Comparison of ENCODE assay signal across 9 cellular contexts in genomic region chr15:52566889-52567288, GRCh38. TPM values are rescaled to one million over a fixed set of nuclear protein-coding genes. Genes with fewer than 3 reads are reported as not detected.
DNase-seq lines count a peak whose midpoint lies in the region; ATAC-seq and TF ChIP-seq lines count a peak whose summit lies in the region.
"Had no signal": no experiment of that assay in that cellular context is flagged by ENCODE, and none has a peak within 500 bp of the region (broad histone marks: within the 10 kb centered on the region; RNA-seq: fewer than 3 reads in every experiment).

No MANE protein-coding gene starts in this region.

- no peaks in the 10 kb centered on the region for H3F3A ChIP-seq in GM23338 (replicated peaks; ENCODE audit: low read depth)

- no peak for TF ChIP-seq POLR2A in esophagus squamous epithelium (IDR thresholded peaks at IDR 0.05)

- peaks cover 67% of the 10 kb centered on the region for H3K79me2 ChIP-seq in GM23338 (replicated peaks; ENCODE audit: insufficient read depth)

- no peaks in the 10 kb centered on the region for H3K27me3 ChIP-seq in GM23338 (ENCODE audit: insufficient read depth)
- H3K27me3 ChIP-seq in RWPE2 (ENCODE audit: insufficient read depth, poor library complexity, severe bottlenecking), result no peaks in the 10 kb centered on the region
- H3K27me3 ChIP-seq in esophagus squamous epithelium, result no peaks in the 10 kb centered on the region
- H3K27me3 ChIP-seq in rectal smooth muscle tissue (ENCODE audit: control insufficient read depth, insufficient read depth, low read length), result no peaks in the 10 kb centered on the region

- H3K4me3 ChIP-seq in GM23338 (peak overlapping the region; percentile 95), RWPE2 (ENCODE audit: severe bottlenecking) (peak overlapping the region; percentile 80), esophagus squamous epithelium (peak overlapping the region; percentile 62 to 88 (median 83)), rectal smooth muscle tissue (ENCODE audit: low read length) (peak overlapping the region; percentile 86)
- H3K4me3 ChIP-seq: lung had no signal

- H3K9me2 ChIP-seq in GM23338 (ENCODE audit: insufficient read depth), result no peaks in the 10 kb centered on the region

- no peak overlapping the region for H3K9ac ChIP-seq in rectal smooth muscle tissue (ENCODE audit: low read length)

- H3K27me3 Mint-ChIP-seq in GM23338 (ENCODE audit: insufficient read depth, low read depth, poor library complexity), result peaks cover 7% of the 10 kb centered on the region

- ATAC-seq in GM23338, result no peak
- no peak for ATAC-seq in RWPE2 (ENCODE audit: low read depth)
- ATAC-seq in HG03175 (IDR thresholded peaks at IDR 0.05; ENCODE audit: unreplicated experiment), result no peak

- WGBS in esophagus squamous epithelium, 2 donors, result 43 to 55% methylated on average over 4 of the region's 4 CpGs

- no peak overlapping the region for H3K27ac Mint-ChIP-seq in GM23338

- peaks cover 3% of the 10 kb centered on the region; the same call in 2 of the 3 replicates for H3K36me3 Mint-ChIP-seq in GM23338 (ENCODE audit: low read depth)

- intact Hi-C loops in esophagus squamous epithelium (cut with DNase I), result no loop called here

- H3K9me3 Mint-ChIP-seq in GM23338, result no peaks in the 10 kb centered on the region; the same call in 2 of the 3 replicates

- no peak for TF ChIP-seq CTCF in GM23338 (conservative IDR thresholded peaks at IDR 0.05; ENCODE audit: low read depth in 2 of 2)
- TF ChIP-seq CTCF in RWPE2 (IDR thresholded peaks at IDR 0.05; ENCODE audit: poor library complexity, severe bottlenecking), result no peak
- TF ChIP-seq CTCF in esophagus squamous epithelium (IDR thresholded peaks at IDR 0.05), result no peak

- DNase-seq in GM23338 (ENCODE audit: low spot score) (no peak), RWPE2 (ENCODE audit: low spot score) (no peak), esophagus squamous epithelium (lab: John Stamatoyannopoulos, UW) (no peak), superior temporal gyrus (ENCODE audit: extremely low spot score) (no peak), D341Med (ENCODE audit: low spot score) (no peak)
- DNase-seq in activated effector memory CD4-positive, alpha-beta T cell treated with anti-CD3 and anti-CD28 coated beads, Interleukin-2, amount 50 U/mL, for 16 hours, result no peak

- H3K36me3 ChIP-seq in GM23338 (ENCODE audit: insufficient read depth) (no peaks in the 10 kb centered on the region), RWPE2 (ENCODE audit: low read depth) (peaks cover 43% of the 10 kb centered on the region), esophagus squamous epithelium (no peaks in the 10 kb centered on the region), rectal smooth muscle tissue (ENCODE audit: control insufficient read depth, insufficient read depth, low read length) (no peaks in the 10 kb centered on the region)

- H3K27ac ChIP-seq in GM23338 (ENCODE audit: low read depth) (peak overlapping the region; percentile 2; the same call in 1 of the 2 replicates), RWPE2 (ENCODE audit: poor library complexity, severe bottlenecking) (no peak overlapping the region), esophagus squamous epithelium (peak overlapping the region in 3 of 4 donors; percentile 91 to 98 (median 97)), rectal smooth muscle tissue (ENCODE audit: low read depth, low read length) (no peak overlapping the region)

- peak overlapping the region; percentile 93 for H3K4me3 Mint-ChIP-seq in GM23338

- H4K20me1 ChIP-seq in GM23338 (replicated peaks; ENCODE audit: insufficient read depth), result peaks cover 46% of the 10 kb centered on the region

- H3K4me2 ChIP-seq in GM23338, result peak overlapping the region; percentile 90

- H3K4me1 ChIP-seq in GM23338 (ENCODE audit: insufficient read depth), result peaks cover 18% of the 10 kb centered on the region; the same call in 1 of the 2 replicates
- peaks cover 33% of the 10 kb centered on the region for H3K4me1 ChIP-seq in RWPE2 (ENCODE audit: insufficient read depth, poor library complexity, severe bottlenecking)
- H3K4me1 ChIP-seq in esophagus squamous epithelium, result peaks cover 5 to 58% (median 33%) of the 10 kb centered on the region in 3 donors
- H3K4me1 ChIP-seq in rectal smooth muscle tissue (ENCODE audit: control insufficient read depth, insufficient read depth, low read length), result peaks cover 25% of the 10 kb centered on the region

- peaks cover 26% of the 10 kb centered on the region; the same call in 2 of the 3 replicates for H3K4me1 Mint-ChIP-seq in GM23338

- no peak overlapping the region for H2AFZ ChIP-seq in GM23338

- H3K9me3 ChIP-seq in RWPE2 (ENCODE audit: severe bottlenecking) (no peaks in the 10 kb centered on the region), esophagus squamous epithelium (no peaks in the 10 kb centered on the region)

TF ChIP-seq in GM23338, 12 proteins besides CTCF, POLR2A, EP300 and RAD21 (continues in another document):
- TF ChIP-seq ZNF331 (CRISPR knock-in tag; IDR thresholded peaks at IDR 0.05; ENCODE audit: low read depth) (no peak), POLR2AphosphoS5 (IDR thresholded peaks at IDR 0.05; ENCODE audit: low read depth) (no peak), ZNF114 (CRISPR knock-in tag; IDR thresholded peaks at IDR 0.05) (no peak), EZH2 (IDR thresholded peaks at IDR 0.05; ENCODE audit: low read depth, unreplicated experiment) (no peak), NANOG (IDR thresholded peaks at IDR 0.05; ENCODE audit: borderline replicate concordance) (no peak)
- TF ChIP-seq, protein P1, sequence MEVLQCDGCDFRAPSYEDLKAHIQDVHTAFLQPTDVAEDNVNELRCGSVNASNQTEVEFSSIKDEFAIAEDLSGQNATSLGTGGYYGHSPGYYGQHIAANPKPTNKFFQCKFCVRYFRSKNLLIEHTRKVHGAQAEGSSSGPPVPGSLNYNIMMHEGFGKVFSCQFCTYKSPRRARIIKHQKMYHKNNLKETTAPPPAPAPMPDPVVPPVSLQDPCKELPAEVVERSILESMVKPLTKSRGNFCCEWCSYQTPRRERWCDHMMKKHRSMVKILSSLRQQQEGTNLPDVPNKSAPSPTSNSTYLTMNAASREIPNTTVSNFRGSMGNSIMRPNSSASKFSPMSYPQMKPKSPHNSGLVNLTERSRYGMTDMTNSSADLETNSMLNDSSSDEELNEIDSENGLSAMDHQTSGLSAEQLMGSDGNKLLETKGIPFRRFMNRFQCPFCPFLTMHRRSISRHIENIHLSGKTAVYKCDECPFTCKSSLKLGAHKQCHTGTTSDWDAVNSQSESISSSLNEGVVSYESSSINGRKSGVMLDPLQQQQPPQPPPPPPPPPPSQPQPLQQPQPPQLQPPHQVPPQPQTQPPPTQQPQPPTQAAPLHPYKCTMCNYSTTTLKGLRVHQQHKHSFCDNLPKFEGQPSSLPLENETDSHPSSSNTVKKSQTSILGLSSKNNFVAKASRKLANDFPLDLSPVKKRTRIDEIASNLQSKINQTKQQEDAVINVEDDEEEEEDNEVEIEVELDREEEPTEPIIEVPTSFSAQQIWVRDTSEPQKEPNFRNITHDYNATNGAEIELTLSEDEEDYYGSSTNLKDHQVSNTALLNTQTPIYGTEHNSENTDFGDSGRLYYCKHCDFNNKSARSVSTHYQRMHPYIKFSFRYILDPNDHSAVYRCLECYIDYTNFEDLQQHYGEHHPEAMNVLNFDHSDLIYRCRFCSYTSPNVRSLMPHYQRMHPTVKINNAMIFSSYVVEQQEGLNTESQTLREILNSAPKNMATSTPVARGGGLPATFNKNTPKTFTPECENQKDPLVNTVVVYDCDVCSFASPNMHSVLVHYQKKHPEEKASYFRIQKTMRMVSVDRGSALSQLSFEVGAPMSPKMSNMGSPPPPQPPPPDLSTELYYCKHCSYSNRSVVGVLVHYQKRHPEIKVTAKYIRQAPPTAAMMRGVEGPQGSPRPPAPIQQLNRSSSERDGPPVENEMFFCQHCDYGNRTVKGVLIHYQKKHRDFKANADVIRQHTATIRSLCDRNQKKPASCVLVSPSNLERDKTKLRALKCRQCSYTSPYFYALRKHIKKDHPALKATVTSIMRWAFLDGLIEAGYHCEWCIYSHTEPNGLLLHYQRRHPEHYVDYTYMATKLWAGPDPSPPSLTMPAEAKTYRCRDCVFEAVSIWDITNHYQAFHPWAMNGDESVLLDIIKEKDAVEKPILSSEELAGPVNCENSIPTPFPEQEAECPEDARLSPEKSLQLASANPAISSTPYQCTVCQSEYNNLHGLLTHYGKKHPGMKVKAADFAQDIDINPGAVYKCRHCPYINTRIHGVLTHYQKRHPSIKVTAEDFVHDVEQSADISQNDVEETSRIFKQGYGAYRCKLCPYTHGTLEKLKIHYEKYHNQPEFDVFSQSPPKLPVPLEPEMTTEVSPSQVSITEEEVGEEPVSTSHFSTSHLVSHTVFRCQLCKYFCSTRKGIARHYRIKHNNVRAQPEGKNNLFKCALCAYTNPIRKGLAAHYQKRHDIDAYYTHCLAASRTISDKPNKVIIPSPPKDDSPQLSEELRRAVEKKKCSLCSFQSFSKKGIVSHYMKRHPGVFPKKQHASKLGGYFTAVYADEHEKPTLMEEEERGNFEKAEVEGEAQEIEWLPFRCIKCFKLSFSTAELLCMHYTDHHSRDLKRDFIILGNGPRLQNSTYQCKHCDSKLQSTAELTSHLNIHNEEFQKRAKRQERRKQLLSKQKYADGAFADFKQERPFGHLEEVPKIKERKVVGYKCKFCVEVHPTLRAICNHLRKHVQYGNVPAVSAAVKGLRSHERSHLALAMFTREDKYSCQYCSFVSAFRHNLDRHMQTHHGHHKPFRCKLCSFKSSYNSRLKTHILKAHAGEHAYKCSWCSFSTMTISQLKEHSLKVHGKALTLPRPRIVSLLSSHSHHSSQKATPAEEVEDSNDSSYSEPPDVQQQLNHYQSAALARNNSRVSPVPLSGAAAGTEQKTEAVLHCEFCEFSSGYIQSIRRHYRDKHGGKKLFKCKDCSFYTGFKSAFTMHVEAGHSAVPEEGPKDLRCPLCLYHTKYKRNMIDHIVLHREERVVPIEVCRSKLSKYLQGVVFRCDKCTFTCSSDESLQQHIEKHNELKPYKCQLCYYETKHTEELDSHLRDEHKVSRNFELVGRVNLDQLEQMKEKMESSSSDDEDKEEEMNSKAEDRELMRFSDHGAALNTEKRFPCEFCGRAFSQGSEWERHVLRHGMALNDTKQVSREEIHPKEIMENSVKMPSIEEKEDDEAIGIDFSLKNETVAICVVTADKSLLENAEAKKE (CRISPR knock-in tag; IDR thresholded peaks at IDR 0.05), result no peak

RNA-seq across cellular contexts. Expression of gene ARPP19, which starts 1.9 kb away (rescaled TPM):
- 192 and 193 TPM in 2 replicates for total RNA-seq in GM23338 (2014; rRNA removed; shearing (Covaris generic))
- 78.3 and 79.6 TPM in 2 replicates for polyA plus RNA-seq in GM23338 (2016; fragmentation: Nextera tagmentation; extraction: Ambion mirVana)
- total RNA-seq in esophagus squamous epithelium, result 100 to 1,000 TPM in 3 of 4 donors, 10 to 100 TPM in 1; 44.1 to 114 (median 105) TPM

RNA-seq across cellular contexts. Expression of gene MYO5A, which starts 38.2 kb away (rescaled TPM):
- 30.2 and 31.8 TPM in 2 replicates for total RNA-seq in GM23338 (2014; rRNA removed; shearing (Covaris generic))
- polyA plus RNA-seq in GM23338 (2016; fragmentation: Nextera tagmentation; extraction: Ambion mirVana), result 5.6 and 5.7 TPM in 2 replicates
- total RNA-seq in esophagus squamous epithelium, result 10 to 100 TPM; 11.3 to 24.6 (median 22.3) TPM

Comparison
In these comparisons a context has a peak if more than half of its experiments do, and no peak if none do; other contexts are left out.
1. H3K27ac ChIP-seq: peak in GM23338 (single experiment) and esophagus squamous epithelium (3 of 4); none in RWPE2 (single experiment) and rectal smooth muscle tissue (single experiment).
2. Peak in every context shown above with its lines, with median percentiles within 50 percentile points of each other: H3K4me3 ChIP-seq.